12 cellular contexts compared by ENCODE assay signal in genomic region chr2:159456500-159457426, GRCh38.
DNase-seq lines count a peak whose midpoint lies in the region; ATAC-seq, FAIRE-seq and TF ChIP-seq lines count a peak whose summit lies in the region.
"Had no signal": no experiment of that assay in that cellular context is flagged by ENCODE, and none has a peak within 500 bp of the region (broad histone marks: within the 10 kb centered on the region; RNA-seq: fewer than 3 reads in every experiment).

No MANE protein-coding gene starts in this region.

- intact Hi-C loops in activated CD4-positive, alpha-beta T cell treated with anti-CD3 and anti-CD28 coated beads for 36 hours (cut with DNase I, micrococcal nuclease) = no loop called here
- intact Hi-C loops in pancreas (cut with DNase I) = no loop called here

- no peak for TF ChIP-seq CTCF in pancreas (IDR thresholded peaks at IDR 0.05)

- ATAC-seq in activated CD4-positive, alpha-beta T cell treated with anti-CD3 and anti-CD28 coated beads for 36 hours = peak; percentile 58
- ATAC-seq in HG02610 (IDR thresholded peaks at IDR 0.05; ENCODE audit: unreplicated experiment) = peak; percentile 75
- peak; percentile 34 for ATAC-seq in activated CD8-positive, alpha-beta T cell treated with anti-CD3 and anti-CD28 coated beads, Interleukin-2, amount 10 ng/mL, durations not matched to agents 7 days and 5 days
- ATAC-seq in pancreas = peak in 1 of 4 donors; percentile 37
- ATAC-seq: esophagus mucosa had no signal

- WGBS in pancreas, 2 donors = 53 to 66% methylated on average over 5 of the region's 5 CpGs

- H3K4me3 ChIP-seq in pancreas = no peak overlapping the region

- peaks cover 17% of the 10 kb centered on the region for H3K4me1 Mint-ChIP-seq in activated CD4-positive, alpha-beta T cell treated with anti-CD3 and anti-CD28 coated beads for 36 hours
- peaks cover 26% of the 10 kb centered on the region for H3K4me1 Mint-ChIP-seq in activated CD8-positive, alpha-beta T cell treated with anti-CD3 and anti-CD28 coated beads, Interleukin-2, amount 10 ng/mL, durations not matched to agents 7 days and 5 days (ENCODE audit: low read depth)
- H3K4me1 Mint-ChIP-seq: nephron had no signal

- H3K4me1 ChIP-seq in pancreas = peaks cover 0 to 18% (median 9%) of the 10 kb centered on the region in 3 donors

- H3K4me3 Mint-ChIP-seq in activated CD4-positive, alpha-beta T cell treated with anti-CD3 and anti-CD28 coated beads for 36 hours = no peak overlapping the region
- H3K4me3 Mint-ChIP-seq in activated CD8-positive, alpha-beta T cell treated with anti-CD3 and anti-CD28 coated beads, Interleukin-2, amount 10 ng/mL, durations not matched to agents 7 days and 5 days = no peak overlapping the region
- H3K4me3 Mint-ChIP-seq: nephron had no signal

- no peaks in the 10 kb centered on the region for H3K36me3 Mint-ChIP-seq in activated CD4-positive, alpha-beta T cell treated with anti-CD3 and anti-CD28 coated beads for 36 hours (ENCODE audit: low read depth)
- H3K36me3 Mint-ChIP-seq in activated CD8-positive, alpha-beta T cell treated with anti-CD3 and anti-CD28 coated beads, Interleukin-2, amount 10 ng/mL, durations not matched to agents 7 days and 5 days (ENCODE audit: low read depth) = peaks cover 4% of the 10 kb centered on the region

- CTCF ChIA-PET in activated CD4-positive, alpha-beta T cell treated with anti-CD3 and anti-CD28 coated beads for 36 hours (lab: Charles Lee) = interaction anchor here (0.9 kb wide), 1 partner anchor 12 kb away, joined by 5 read pairs; no protein-coding TSS in a partner anchor
- CTCF ChIA-PET in activated CD8-positive, alpha-beta T cell treated with anti-CD3 and anti-CD28 coated beads, Interleukin-2, amount 10 ng/mL, durations not matched to agents 7 days and 5 days (lab: Charles Lee) = interaction anchor here (0.9 to 2.3 kb wide), 2 partner anchors 11 to 255 kb away, joined by 3 to 9 read pairs; no protein-coding TSS in a partner anchor

- H3K9me3 ChIP-seq in pancreas = no peaks in the 10 kb centered on the region

- H3K27ac Mint-ChIP-seq in activated CD4-positive, alpha-beta T cell treated with anti-CD3 and anti-CD28 coated beads for 36 hours = no peak overlapping the region
- no peak overlapping the region for H3K27ac Mint-ChIP-seq in activated CD8-positive, alpha-beta T cell treated with anti-CD3 and anti-CD28 coated beads, Interleukin-2, amount 10 ng/mL, durations not matched to agents 7 days and 5 days
- H3K27ac Mint-ChIP-seq: nephron had no signal

- H3K27me3 Mint-ChIP-seq in activated CD4-positive, alpha-beta T cell treated with anti-CD3 and anti-CD28 coated beads for 36 hours = no peaks in the 10 kb centered on the region
- no peaks in the 10 kb centered on the region for H3K27me3 Mint-ChIP-seq in activated CD8-positive, alpha-beta T cell treated with anti-CD3 and anti-CD28 coated beads, Interleukin-2, amount 10 ng/mL, durations not matched to agents 7 days and 5 days (ENCODE audit: low read depth)

- POLR2A ChIA-PET in activated CD4-positive, alpha-beta T cell treated with anti-CD3 and anti-CD28 coated beads for 36 hours (lab: Charles Lee) = no interaction called here
- POLR2A ChIA-PET in activated CD8-positive, alpha-beta T cell treated with anti-CD3 and anti-CD28 coated beads, Interleukin-2, amount 10 ng/mL, durations not matched to agents 7 days and 5 days (lab: Charles Lee) = interaction anchor here (1.0 kb wide), 1 partner anchor 255 kb away, joined by 3 read pairs; the partner anchor contains the start of gene MARCHF7

- no peaks in the 10 kb centered on the region for H3K36me3 ChIP-seq in pancreas

- no peak for DNase-seq in activated CD4-positive, alpha-beta T cell treated with anti-CD3 and anti-CD28 coated beads for 36 hours
- no peak for DNase-seq in activated CD4-positive, alpha-beta T cell treated with anti-CD3 and anti-CD28 coated beads for 4 hours
- DNase-seq in activated CD8-positive, alpha-beta T cell treated with anti-CD3 and anti-CD28 coated beads, Interleukin-2, amount 10 ng/mL, durations not matched to agents 7 days and 5 days = no peak
- no peak for DNase-seq in pancreas
- DNase-seq in stimulated activated CD4-positive, alpha-beta T cell treated with anti-CD3 and anti-CD28 coated beads, Interleukin-15, amount 100 ng/mL, for 24 hours = no peak
- no peak for DNase-seq in DMS53 (lab: John Stamatoyannopoulos, UW)
- DNase-seq in NCI-H82 (lab: John Stamatoyannopoulos, UW) = no peak
- DNase-seq: GF-D8, NCI-H146 had no signal

- H3K27me3 ChIP-seq in pancreas = no peaks in the 10 kb centered on the region

- no peak overlapping the region for H3K27ac ChIP-seq in pancreas

- peak; percentile 76 for FAIRE-seq in pancreas (lab: Jason Lieb, UNC)

- no peaks in the 10 kb centered on the region for H3K9me3 Mint-ChIP-seq in activated CD4-positive, alpha-beta T cell treated with anti-CD3 and anti-CD28 coated beads for 36 hours (ENCODE audit: low read depth)
- no peaks in the 10 kb centered on the region for H3K9me3 Mint-ChIP-seq in activated CD8-positive, alpha-beta T cell treated with anti-CD3 and anti-CD28 coated beads, Interleukin-2, amount 10 ng/mL, durations not matched to agents 7 days and 5 days (ENCODE audit: insufficient read depth)
- H3K9me3 Mint-ChIP-seq: nephron had no signal
